In the genomic region with DNA sequence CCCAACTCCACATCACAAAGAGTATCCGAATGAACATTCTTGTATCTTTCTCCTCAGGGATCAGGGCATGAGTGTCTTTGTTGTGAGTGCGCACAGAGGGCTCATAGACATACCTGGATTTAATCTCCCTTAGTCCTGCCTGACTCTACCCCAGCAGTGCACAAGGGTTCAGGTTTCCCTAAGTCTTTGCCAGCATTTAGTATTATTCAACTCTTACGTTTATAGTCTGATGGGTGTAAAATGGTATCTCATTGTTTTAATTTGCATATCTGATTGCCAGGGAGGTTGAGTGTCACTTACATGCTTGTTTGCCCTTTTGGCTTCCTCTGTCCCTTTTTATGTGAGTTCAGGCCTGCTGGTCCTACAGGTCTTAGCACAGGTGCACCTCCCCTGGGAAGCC, we compare ENCODE assay signal across 34 cellular contexts. TPM values are rescaled to one million over a fixed set of nuclear protein-coding genes. Genes with fewer than 3 reads are reported as not detected.
"Had no signal": no experiment of that assay in that cellular context is flagged by ENCODE, and none has a peak within 500 bp of the region (broad histone marks: within the 10 kb centered on the region; RNA-seq: fewer than 3 reads in every experiment).

No MANE protein-coding gene starts in this region.

- H3K9me3 Mint-ChIP-seq: activated CD4-positive, alpha-beta memory T cell treated with anti-CD3 and anti-CD28 coated beads, Interleukin-2, amount 10 ng/mL, durations not matched to agents 7 days and 5 days; activated CD4-positive, alpha-beta T cell treated with anti-CD3 and anti-CD28 coated beads, Interleukin-2, amount 10 ng/mL, durations not matched to agents 7 days and 5 days; activated naive CD4-positive, alpha-beta T cell treated with anti-CD3 and anti-CD28 coated beads, Interleukin-2, amount 10 ng/mL, durations not matched to agents 7 days and 5 days; activated naive CD4-positive, alpha-beta T cell treated with anti-CD3 and anti-CD28 coated beads, Interleukin-2, amount 50 U/mL, for 72 hours; activated naive CD8-positive, alpha-beta T cell treated with anti-CD3 and anti-CD28 coated beads, Interleukin-2, amount 10 ng/mL, durations not matched to agents 7 days and 5 days; activated T-cell treated with anti-CD3 and anti-CD28 coated beads, Interleukin-2, amount 50 U/mL, for 24 hours; activated T-cell treated with anti-CD3 and anti-CD28 coated beads, Interleukin-2, amount 50 U/mL, for 72 hours; T-cell; T-helper 1 cell treated with Interleukin-12 subunit alpha and Interleukin-12 subunit beta and Interleukin-4 antibody, amounts not matched to agents 30 μg/mL and 1 μg/mL, for 36 hours; WTC11 had no signal

- H3K27ac ChIP-seq: body of pancreas, breast epithelium, cardiac muscle cell, colonic mucosa, esophagus muscularis mucosa, foreskin keratinocyte, gastrocnemius medialis, heart left ventricle, VCaP had no signal

- H3K27ac Mint-ChIP-seq: activated CD4-positive, alpha-beta memory T cell treated with anti-CD3 and anti-CD28 coated beads, Interleukin-2, amount 10 ng/mL, durations not matched to agents 7 days and 5 days; activated CD4-positive, alpha-beta T cell treated with anti-CD3 and anti-CD28 coated beads, Interleukin-2, amount 10 ng/mL, durations not matched to agents 7 days and 5 days; activated naive CD4-positive, alpha-beta T cell treated with anti-CD3 and anti-CD28 coated beads, Interleukin-2, amount 10 ng/mL, durations not matched to agents 7 days and 5 days; activated naive CD4-positive, alpha-beta T cell treated with anti-CD3 and anti-CD28 coated beads, Interleukin-2, amount 50 U/mL, for 72 hours; activated naive CD8-positive, alpha-beta T cell treated with anti-CD3 and anti-CD28 coated beads, Interleukin-2, amount 10 ng/mL, durations not matched to agents 7 days and 5 days; activated T-cell treated with anti-CD3 and anti-CD28 coated beads, Interleukin-2, amount 50 U/mL, for 24 hours; activated T-cell treated with anti-CD3 and anti-CD28 coated beads, Interleukin-2, amount 50 U/mL, for 72 hours; T-cell; T-helper 1 cell treated with Interleukin-12 subunit alpha and Interleukin-12 subunit beta and Interleukin-4 antibody, amounts not matched to agents 30 μg/mL and 1 μg/mL, for 36 hours; WTC11 had no signal

- H3K4me1 ChIP-seq: body of pancreas, breast epithelium, colonic mucosa, esophagus muscularis mucosa, foreskin keratinocyte, gastrocnemius medialis had no signal

- H3K36me3 ChIP-seq: breast epithelium, cardiac muscle cell, colonic mucosa, esophagus muscularis mucosa, gastrocnemius medialis, heart left ventricle had no signal

- H3K4me3 ChIP-seq: body of pancreas, breast epithelium, cardiac muscle cell, colonic mucosa, esophagus muscularis mucosa, gastrocnemius medialis, heart left ventricle had no signal

- H3K4me3 Mint-ChIP-seq: activated CD4-positive, alpha-beta memory T cell treated with anti-CD3 and anti-CD28 coated beads, Interleukin-2, amount 10 ng/mL, durations not matched to agents 7 days and 5 days; activated CD4-positive, alpha-beta T cell treated with anti-CD3 and anti-CD28 coated beads, Interleukin-2, amount 10 ng/mL, durations not matched to agents 7 days and 5 days; activated naive CD4-positive, alpha-beta T cell treated with anti-CD3 and anti-CD28 coated beads, Interleukin-2, amount 10 ng/mL, durations not matched to agents 7 days and 5 days; activated naive CD8-positive, alpha-beta T cell treated with anti-CD3 and anti-CD28 coated beads, Interleukin-2, amount 10 ng/mL, durations not matched to agents 7 days and 5 days; activated T-cell treated with anti-CD3 and anti-CD28 coated beads, Interleukin-2, amount 50 U/mL, for 24 hours; activated T-cell treated with anti-CD3 and anti-CD28 coated beads, Interleukin-2, amount 50 U/mL, for 72 hours; T-cell; T-helper 1 cell treated with Interleukin-12 subunit alpha and Interleukin-12 subunit beta and Interleukin-4 antibody, amounts not matched to agents 30 μg/mL and 1 μg/mL, for 36 hours; WTC11 had no signal

- H3K27me3 ChIP-seq: body of pancreas, colonic mucosa, gastrocnemius medialis had no signal

- H3K36me3 Mint-ChIP-seq: activated naive CD4-positive, alpha-beta T cell treated with anti-CD3 and anti-CD28 coated beads, Interleukin-2, amount 10 ng/mL, durations not matched to agents 7 days and 5 days; activated naive CD4-positive, alpha-beta T cell treated with anti-CD3 and anti-CD28 coated beads, Interleukin-2, amount 50 U/mL, for 72 hours; activated naive CD8-positive, alpha-beta T cell treated with anti-CD3 and anti-CD28 coated beads, Interleukin-2, amount 10 ng/mL, durations not matched to agents 7 days and 5 days; T-cell; WTC11 had no signal

- H3K9me3 ChIP-seq: body of pancreas, breast epithelium, colonic mucosa, esophagus muscularis mucosa, gastrocnemius medialis, heart left ventricle had no signal

- DNase-seq: activated CD4-positive, alpha-beta memory T cell treated with anti-CD3 and anti-CD28 coated beads, Interleukin-2, amount 10 ng/mL, durations not matched to agents 7 days and 5 days; activated CD4-positive, alpha-beta T cell treated with anti-CD3 and anti-CD28 coated beads for 1 hour; activated CD4-positive, alpha-beta T cell treated with anti-CD3 and anti-CD28 coated beads for 4 hours; activated CD4-positive, alpha-beta T cell treated with anti-CD3 and anti-CD28 coated beads, Interleukin-2, amount 10 ng/mL, durations not matched to agents 7 days and 5 days; activated CD4-positive, alpha-beta T cell treated with anti-CD3 and anti-CD28 coated beads, Interleukin-2, amount 50 U/mL, for 4 hours; activated CD8-positive, alpha-beta memory T cell treated with anti-CD3 and anti-CD28 coated beads, Interleukin-2, amount 50 U/mL, for 48 hours; activated gamma-delta T cell; activated naive CD4-positive, alpha-beta T cell; activated naive CD4-positive, alpha-beta T cell treated with anti-CD3 and anti-CD28 coated beads, Interleukin-2, amount 10 ng/mL, durations not matched to agents 7 days and 5 days; activated naive CD8-positive, alpha-beta T cell treated with anti-CD3 and anti-CD28 coated beads, Interleukin-2, amount 10 ng/mL, durations not matched to agents 7 days and 5 days; activated T-cell treated with anti-CD3 and anti-CD28 coated beads for 4 hours; activated T-cell treated with anti-CD3 and anti-CD28 coated beads, Interleukin-2, amount 50 U/mL, for 24 hours; activated T-cell treated with anti-CD3 and anti-CD28 coated beads, Interleukin-2, amount 50 U/mL, for 72 hours; amniotic stem cell; aorta; body of pancreas; central memory CD4-positive, alpha-beta T cell; cerebellar nuclear complex; colonic mucosa; effector memory CD4-positive, alpha-beta T cell; erythroblast; foreskin keratinocyte; gastrocnemius medialis; glutamatergic neuron; heart left ventricle; T-cell; T-helper 9 cell had no signal

- H3K4me1 Mint-ChIP-seq: activated CD4-positive, alpha-beta memory T cell treated with anti-CD3 and anti-CD28 coated beads, Interleukin-2, amount 10 ng/mL, durations not matched to agents 7 days and 5 days; activated CD4-positive, alpha-beta T cell treated with anti-CD3 and anti-CD28 coated beads, Interleukin-2, amount 10 ng/mL, durations not matched to agents 7 days and 5 days; activated naive CD4-positive, alpha-beta T cell treated with anti-CD3 and anti-CD28 coated beads, Interleukin-2, amount 10 ng/mL, durations not matched to agents 7 days and 5 days; T-cell; WTC11 had no signal

- ATAC-seq: activated naive CD4-positive, alpha-beta T cell treated with anti-CD3 and anti-CD28 coated beads, Interleukin-2, amount 50 U/mL, for 72 hours; activated T-cell treated with anti-CD3 and anti-CD28 coated beads, Interleukin-2, amount 50 U/mL, for 72 hours; body of pancreas; gastrocnemius medialis; heart left ventricle; T-cell; WTC11 had no signal

RNA-seq across cellular contexts. Expression of gene FOXD2, which starts 49.5 kb away (rescaled TPM):
- total RNA-seq: cardiac muscle cell had no signal
